ENCODE assay signal across 18 cellular contexts in the genomic region with DNA sequence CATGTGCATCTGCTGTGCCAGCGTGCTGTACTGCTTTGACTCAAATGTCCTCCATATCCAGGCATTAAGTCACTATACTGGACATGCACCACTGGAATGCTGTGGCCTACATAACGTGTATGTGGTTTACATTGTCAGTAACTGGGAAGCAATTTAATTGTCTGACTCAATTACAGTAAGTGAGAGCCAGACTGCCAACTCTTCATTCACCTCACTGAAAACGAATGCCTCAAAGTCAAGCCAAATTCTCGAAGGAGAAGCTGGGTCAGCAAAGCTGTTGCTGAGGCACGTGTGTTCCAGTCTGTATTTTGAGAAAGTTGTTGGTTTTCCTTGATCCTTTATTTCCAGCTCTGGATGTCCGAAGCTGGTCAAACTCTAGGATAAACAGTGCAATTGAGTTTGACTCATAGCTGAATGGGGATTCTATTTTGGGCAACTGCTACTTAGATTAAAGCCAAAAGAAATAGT.
A peak's percentile ranks its signal among the peaks of the same experiment; 100 is the strongest.
DNase-seq lines count a peak whose midpoint lies in the region; ATAC-seq and TF ChIP-seq lines count a peak whose summit lies in the region.
"Had no signal": no experiment of that assay in that cellular context is flagged by ENCODE, and none has a peak within 500 bp of the region (broad histone marks: within the 10 kb centered on the region; RNA-seq: fewer than 3 reads in every experiment).

No MANE protein-coding gene starts in this region.

- TF ChIP-seq CTCF in fibroblast of pulmonary artery (IDR thresholded peaks at IDR 0.05; ENCODE audit: low read length, missing control alignments), result no peak

- H3K4me3 Mint-ChIP-seq in activated T-cell treated with anti-CD3 and anti-CD28 coated beads, Interleukin-2, amount 50 U/mL, for 24 hours, result no peak overlapping the region
- H3K4me3 Mint-ChIP-seq: activated naive CD8-positive, alpha-beta T cell treated with anti-CD3 and anti-CD28 coated beads, Interleukin-2, amount 50 U/mL, for 24 hours; CD4-positive, CD25-positive, alpha-beta regulatory T cell had no signal

- H3K9me3 ChIP-seq in adipocyte (ENCODE audit: control insufficient read depth, low read length), result no peaks in the 10 kb centered on the region
- H3K9me3 ChIP-seq: upper lobe of right lung had no signal

- H3K4me1 Mint-ChIP-seq in activated T-cell treated with anti-CD3 and anti-CD28 coated beads, Interleukin-2, amount 50 U/mL, for 24 hours (ENCODE audit: low read depth), result no peaks in the 10 kb centered on the region
- H3K4me1 Mint-ChIP-seq: activated naive CD8-positive, alpha-beta T cell treated with anti-CD3 and anti-CD28 coated beads, Interleukin-2, amount 50 U/mL, for 24 hours; CD4-positive, CD25-positive, alpha-beta regulatory T cell had no signal

- H3K4me3 ChIP-seq in adipocyte (ENCODE audit: low read length) (peak overlapping the region; percentile 1), fibroblast of pulmonary artery (replicated peaks; ENCODE audit: low read depth, low read length) (no peak overlapping the region)
- H3K4me3 ChIP-seq: dorsolateral prefrontal cortex, upper lobe of right lung had no signal

- no peak overlapping the region for H3K27ac Mint-ChIP-seq in activated T-cell treated with anti-CD3 and anti-CD28 coated beads, Interleukin-2, amount 50 U/mL, for 24 hours
- H3K27ac Mint-ChIP-seq: activated naive CD8-positive, alpha-beta T cell treated with anti-CD3 and anti-CD28 coated beads, Interleukin-2, amount 50 U/mL, for 24 hours; CD4-positive, CD25-positive, alpha-beta regulatory T cell had no signal

- no peaks in the 10 kb centered on the region for H3K36me3 ChIP-seq in adipocyte (ENCODE audit: control insufficient read depth, insufficient read depth, low read length, severe bottlenecking)
- H3K36me3 ChIP-seq: upper lobe of right lung had no signal

- peaks cover 13% of the 10 kb centered on the region for H3K4me1 ChIP-seq in adipocyte (ENCODE audit: control insufficient read depth, insufficient read depth, low read length)
- H3K4me1 ChIP-seq: upper lobe of right lung had no signal

- ATAC-seq in left lobe of liver, result no peak
- ATAC-seq: activated naive CD8-positive, alpha-beta T cell treated with anti-CD3 and anti-CD28 coated beads, Interleukin-2, amount 50 U/mL, for 24 hours; upper lobe of right lung had no signal

- H3K9me3 Mint-ChIP-seq in activated T-cell treated with anti-CD3 and anti-CD28 coated beads, Interleukin-2, amount 50 U/mL, for 24 hours, result peaks cover 14% of the 10 kb centered on the region

- peak; percentile 90 for DNase-seq in GM04504 (ENCODE audit: low read depth)
- DNase-seq in adipocyte (ENCODE audit: low read depth), result peak; percentile 94
- peak; percentile 65 for DNase-seq in fibroblast of pulmonary artery (ENCODE audit: low read depth)
- DNase-seq in smooth muscle cell of the brain vasculature (ENCODE audit: low read depth, low spot score), result peak; percentile 10
- DNase-seq in activated CD4-positive, alpha-beta T cell treated with anti-CD3 and anti-CD28 coated beads for 1 hour, result no peak
- no peak for DNase-seq in activated CD4-positive, alpha-beta T cell treated with anti-CD3 and anti-CD28 coated beads, Interleukin-2, amount 50 U/mL, for 4 hours
- no peak for DNase-seq in activated T-cell treated with anti-CD3 and anti-CD28 coated beads, Interleukin-2, amount 50 U/mL, for 24 hours
- DNase-seq in left lobe of liver (ENCODE audit: low spot score), result no peak
- DNase-seq: activated CD4-positive, alpha-beta T cell treated with anti-CD3 and anti-CD28 coated beads for 4 hours; activated naive CD8-positive, alpha-beta T cell treated with anti-CD3 and anti-CD28 coated beads, Interleukin-2, amount 50 U/mL, for 24 hours; activated T-cell treated with anti-CD3 and anti-CD28 coated beads, Interleukin-2, amount 50 U/mL, for 1 hour; CD4-positive, CD25-positive, alpha-beta regulatory T cell; dorsolateral prefrontal cortex; KG1; NCI-H187; stimulated activated CD4-positive, alpha-beta T cell treated with anti-CD3 and anti-CD28 coated beads, Interleukin-2, amount 100 ng/mL, for 48 hours; T-helper 2 cell; upper lobe of right lung had no signal

- no peaks in the 10 kb centered on the region for H3K27me3 Mint-ChIP-seq in activated T-cell treated with anti-CD3 and anti-CD28 coated beads, Interleukin-2, amount 50 U/mL, for 24 hours
- H3K27me3 Mint-ChIP-seq: activated naive CD8-positive, alpha-beta T cell treated with anti-CD3 and anti-CD28 coated beads, Interleukin-2, amount 50 U/mL, for 24 hours; CD4-positive, CD25-positive, alpha-beta regulatory T cell had no signal

- H3K36me3 Mint-ChIP-seq in activated T-cell treated with anti-CD3 and anti-CD28 coated beads, Interleukin-2, amount 50 U/mL, for 24 hours (ENCODE audit: low read depth), result no peaks in the 10 kb centered on the region
- H3K36me3 Mint-ChIP-seq: CD4-positive, CD25-positive, alpha-beta regulatory T cell had no signal

- H3K9ac ChIP-seq in adipocyte (ENCODE audit: low read length), result peak overlapping the region; percentile 8

- no peaks in the 10 kb centered on the region for H3K27me3 ChIP-seq in adipocyte (replicated peaks; ENCODE audit: control insufficient read depth, insufficient read depth, low read length)
- H3K27me3 ChIP-seq: dorsolateral prefrontal cortex, upper lobe of right lung had no signal

Comparison
In these comparisons a context has a peak if more than half of its experiments do, and no peak if none do; other contexts are left out.
1. DNase-seq: peak in GM04504 (single experiment), adipocyte (single experiment), fibroblast of pulmonary artery (single experiment) and smooth muscle cell of the brain vasculature (single experiment); none in activated CD4-positive, alpha-beta T cell treated with anti-CD3 and anti-CD28 coated beads for 1 hour (single experiment), activated CD4-positive, alpha-beta T cell treated with anti-CD3 and anti-CD28 coated beads, Interleukin-2, amount 50 U/mL, for 4 hours (0 of 2), activated T-cell treated with anti-CD3 and anti-CD28 coated beads, Interleukin-2, amount 50 U/mL, for 24 hours (single experiment) and left lobe of liver (single experiment).